ENCODE assay signal across 1 cellular context in genomic region chr16:2821483-2822157, GRCh38.
TF ChIP-seq lines count a peak whose summit lies in the region.

No MANE protein-coding gene starts in this region.

TF ChIP-seq in SK-N-SH treated with all-trans-retinoic acid at 6 μM for 48 hours, 23 proteins besides CTCF, POLR2A, EP300 and RAD21 (continued from another document):
- TF ChIP-seq PATZ1 (CRISPR knock-in tag; IDR thresholded peaks at IDR 0.05; ENCODE audit: borderline replicate concordance) (no peak), OSR1 (CRISPR knock-in tag; IDR thresholded peaks at IDR 0.05) (no peak), BACH2 (CRISPR knock-in tag; IDR thresholded peaks at IDR 0.05; ENCODE audit: borderline replicate concordance) (no peak), ZFP30 (CRISPR knock-in tag; IDR thresholded peaks at IDR 0.05) (no peak), TCF4 (CRISPR knock-in tag; IDR thresholded peaks at IDR 0.05; ENCODE audit: borderline replicate concordance) (no peak), GLIS3 (CRISPR knock-in tag; IDR thresholded peaks at IDR 0.05) (no peak)
- TF ChIP-seq, protein P1, sequence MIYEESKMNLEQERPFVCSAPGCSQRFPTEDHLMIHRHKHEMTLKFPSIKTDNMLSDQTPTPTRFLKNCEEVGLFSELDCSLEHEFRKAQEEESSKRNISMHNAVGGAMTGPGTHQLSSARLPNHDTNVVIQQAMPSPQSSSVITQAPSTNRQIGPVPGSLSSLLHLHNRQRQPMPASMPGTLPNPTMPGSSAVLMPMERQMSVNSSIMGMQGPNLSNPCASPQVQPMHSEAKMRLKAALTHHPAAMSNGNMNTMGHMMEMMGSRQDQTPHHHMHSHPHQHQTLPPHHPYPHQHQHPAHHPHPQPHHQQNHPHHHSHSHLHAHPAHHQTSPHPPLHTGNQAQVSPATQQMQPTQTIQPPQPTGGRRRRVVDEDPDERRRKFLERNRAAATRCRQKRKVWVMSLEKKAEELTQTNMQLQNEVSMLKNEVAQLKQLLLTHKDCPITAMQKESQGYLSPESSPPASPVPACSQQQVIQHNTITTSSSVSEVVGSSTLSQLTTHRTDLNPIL (CRISPR knock-in tag; IDR thresholded peaks at IDR 0.05; ENCODE audit: low read depth): no peak
